Comparison of ENCODE assay signal across 26 cellular contexts in the genomic region with DNA sequence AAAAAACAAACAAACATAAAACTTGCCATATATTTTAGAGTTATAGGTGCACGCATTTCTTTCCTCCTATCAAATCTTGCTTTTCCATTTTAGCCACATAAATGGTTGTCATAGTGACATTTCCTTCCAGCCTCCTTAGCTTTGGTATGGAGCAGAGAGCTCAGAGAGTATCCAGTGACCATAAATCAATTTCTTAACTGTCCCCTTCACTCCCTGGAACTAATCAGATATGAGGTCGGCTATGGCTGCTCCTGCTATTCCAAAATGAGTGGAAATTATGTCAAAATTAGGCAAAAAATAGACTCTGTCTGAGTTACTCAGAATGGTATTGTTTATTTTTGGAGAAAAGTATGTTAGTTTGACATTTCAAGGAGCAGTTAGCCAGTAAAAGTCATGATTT.
"Had no signal": no experiment of that assay in that cellular context is flagged by ENCODE, and none has a peak within 500 bp of the region (broad histone marks: within the 10 kb centered on the region; RNA-seq: fewer than 3 reads in every experiment).

No MANE protein-coding gene starts in this region.

- H3K27me3 ChIP-seq: brain microvascular endothelial cell, pancreas, thyroid gland had no signal

- H3K36me3 ChIP-seq: brain microvascular endothelial cell, pancreas, prostate gland, thyroid gland had no signal

- H3K36me3 Mint-ChIP-seq: activated naive CD8-positive, alpha-beta T cell; naive B cell; stimulated activated effector memory CD8-positive, alpha-beta T cell treated with anti-CD3 and anti-CD28 coated beads, Interleukin-12 subunit alpha, Interleukin-12 subunit beta, amount 100 ng/mL, for 72 hours had no signal

- ATAC-seq: esophagus mucosa; left ventricle myocardium superior; pancreas; sciatic nerve; stimulated activated effector memory CD8-positive, alpha-beta T cell treated with anti-CD3 and anti-CD28 coated beads, Interleukin-12 subunit alpha, Interleukin-12 subunit beta, amount 100 ng/mL, for 72 hours had no signal

- H3K4me1 Mint-ChIP-seq: naive B cell; stimulated activated effector memory CD8-positive, alpha-beta T cell treated with anti-CD3 and anti-CD28 coated beads, Interleukin-12 subunit alpha, Interleukin-12 subunit beta, amount 100 ng/mL, for 72 hours had no signal

- H3K27me3 Mint-ChIP-seq: stimulated activated naive CD8-positive, alpha-beta T cell treated with anti-CD3 and anti-CD28 coated beads, Interleukin-15, Interleukin-2, amounts not matched to agents 100 ng/mL and 50 ng/mL, for 24 hours had no signal

- DNase-seq: activated CD4-positive, alpha-beta T cell treated with anti-CD3 and anti-CD28 coated beads for 48 hours; activated CD4-positive, alpha-beta T cell treated with anti-CD3 and anti-CD28 coated beads, Interleukin-2, amount 50 U/mL, for 48 hours; activated CD8-positive, alpha-beta memory T cell treated with anti-CD3 and anti-CD28 coated beads for 24 hours; activated effector memory CD4-positive, alpha-beta T cell treated with Interleukin-2 at 50 U/mL for 16 hours; activated naive CD4-positive, alpha-beta T cell treated with Interleukin-2 at 50 U/mL for 16 hours; brain microvascular endothelial cell; cortex of kidney; endodermal cell; left ventricle myocardium superior; naive B cell; nucleus accumbens; pancreas; retina; small intestine; stimulated activated CD4-positive, alpha-beta T cell treated with anti-CD3 and anti-CD28 coated beads, Interleukin-4, amount 100 ng/mL, for 24 hours; substantia nigra; T-helper 9 cell; thyroid gland had no signal

- H3K9me3 ChIP-seq: pancreas, prostate gland, thyroid gland had no signal

- H3K27ac Mint-ChIP-seq: activated naive CD8-positive, alpha-beta T cell; endodermal cell; naive B cell; stimulated activated effector memory CD8-positive, alpha-beta T cell treated with anti-CD3 and anti-CD28 coated beads, Interleukin-12 subunit alpha, Interleukin-12 subunit beta, amount 100 ng/mL, for 72 hours; stimulated activated naive CD8-positive, alpha-beta T cell treated with anti-CD3 and anti-CD28 coated beads, Interleukin-15, Interleukin-2, amounts not matched to agents 100 ng/mL and 50 ng/mL, for 24 hours; T-helper 1 cell treated with Interleukin-12 subunit alpha and Interleukin-12 subunit beta and Interleukin-4 antibody, amounts not matched to agents 30 μg/mL and 1 μg/mL, for 36 hours had no signal

- H3K4me3 ChIP-seq: pancreas, prostate gland, thyroid gland had no signal

- H3K9me3 Mint-ChIP-seq: endodermal cell; stimulated activated effector memory CD8-positive, alpha-beta T cell treated with anti-CD3 and anti-CD28 coated beads, Interleukin-12 subunit alpha, Interleukin-12 subunit beta, amount 100 ng/mL, for 72 hours; stimulated activated naive CD8-positive, alpha-beta T cell treated with anti-CD3 and anti-CD28 coated beads, Interleukin-15, Interleukin-2, amounts not matched to agents 100 ng/mL and 50 ng/mL, for 24 hours; T-helper 1 cell treated with Interleukin-12 subunit alpha and Interleukin-12 subunit beta and Interleukin-4 antibody, amounts not matched to agents 30 μg/mL and 1 μg/mL, for 36 hours had no signal

- H3K27ac ChIP-seq: brain microvascular endothelial cell, pancreas, prostate gland, thyroid gland, VCaP had no signal

- H3K4me1 ChIP-seq: pancreas, prostate gland, thyroid gland had no signal

- H3K4me3 Mint-ChIP-seq: activated naive CD8-positive, alpha-beta T cell; endodermal cell; naive B cell; stimulated activated effector memory CD8-positive, alpha-beta T cell treated with anti-CD3 and anti-CD28 coated beads, Interleukin-12 subunit alpha, Interleukin-12 subunit beta, amount 100 ng/mL, for 72 hours; stimulated activated naive CD8-positive, alpha-beta T cell treated with anti-CD3 and anti-CD28 coated beads, Interleukin-15, Interleukin-2, amounts not matched to agents 100 ng/mL and 50 ng/mL, for 24 hours; T-helper 1 cell treated with Interleukin-12 subunit alpha and Interleukin-12 subunit beta and Interleukin-4 antibody, amounts not matched to agents 30 μg/mL and 1 μg/mL, for 36 hours had no signal
